ENCODE assay signal across 8 cellular contexts in genomic region chr12:24948452-24948815, GRCh38. TPM values are rescaled to one million over a fixed set of nuclear protein-coding genes. Genes with fewer than 3 reads are reported as not detected.
DNase-seq lines count a peak whose midpoint lies in the region; ATAC-seq and TF ChIP-seq lines count a peak whose summit lies in the region.

No MANE protein-coding gene starts in this region.

- WGBS in right cardiac atrium, result under 1% methylated on average over 18 of the region's 18 CpGs

- peak overlapping the region; percentile 72 for H3K27ac ChIP-seq in Karpas-422 (ENCODE audit: low read length)
- H3K27ac ChIP-seq in right cardiac atrium (ENCODE audit: low read length), result no peak overlapping the region
- no peak overlapping the region for H3K27ac ChIP-seq in gastrocnemius medialis

- ATAC-seq in GM19397 (IDR thresholded peaks at IDR 0.05; ENCODE audit: unreplicated experiment), result peak; percentile 27
- peak; percentile 40 to 64 for ATAC-seq in right cardiac atrium
- no peak for ATAC-seq in gastrocnemius medialis

- H2AFZ ChIP-seq in Karpas-422 (ENCODE audit: low read length), result peak overlapping the region; percentile 87; the same call in 1 of the 2 replicates

- H3K79me2 ChIP-seq in Karpas-422 (ENCODE audit: low read length), result peaks cover 52% of the 10 kb centered on the region

- H3K4me1 ChIP-seq in Karpas-422 (ENCODE audit: low read length), result peaks cover 70% of the 10 kb centered on the region
- no peaks in the 10 kb centered on the region for H3K4me1 ChIP-seq in right cardiac atrium (ENCODE audit: control insufficient read depth, insufficient read depth, low read length)
- peaks cover 0 to 3% of the 10 kb centered on the region in 2 donors for H3K4me1 ChIP-seq in gastrocnemius medialis

- H3K27me3 ChIP-seq in Karpas-422 (ENCODE audit: low read length) (no peaks in the 10 kb centered on the region), right cardiac atrium (ENCODE audit: control insufficient read depth, insufficient read depth) (no peaks in the 10 kb centered on the region), gastrocnemius medialis (peaks cover 16 to 19% (median 17%) of the 10 kb centered on the region in 3 donors)

- intact Hi-C loops in right cardiac atrium (cut with DNase I) (no loop called here), gastrocnemius medialis (cut with DNase I; ENCODE audit: low total_unique reads) (no loop called here)

- H3K9ac ChIP-seq in Karpas-422 (ENCODE audit: low read length), result peak overlapping the region; percentile 83

- H3K4me2 ChIP-seq in Karpas-422 (ENCODE audit: low read depth, low read length, poor library complexity, severe bottlenecking), result peak overlapping the region; percentile 94

- TF ChIP-seq CTCF in AG09309 (IDR thresholded peaks at IDR 0.05; ENCODE audit: control insufficient read depth, insufficient read depth, low read depth, low read length, missing control alignments) (no peak), gastrocnemius medialis (IDR thresholded peaks at IDR 0.05 in 4 of 5, conservative IDR thresholded peaks at IDR 0.05 in 1 of 5) (no peak)

- H3K36me3 ChIP-seq in Karpas-422 (ENCODE audit: insufficient read depth, low read length), result peaks cover 20% of the 10 kb centered on the region
- no peaks in the 10 kb centered on the region for H3K36me3 ChIP-seq in gastrocnemius medialis

- no peaks in the 10 kb centered on the region for H4K20me1 ChIP-seq in Karpas-422 (ENCODE audit: insufficient read depth, low read depth, low read length)

- H3K9me2 ChIP-seq in Karpas-422 (replicated peaks; ENCODE audit: insufficient read depth, low read length), result no peaks in the 10 kb centered on the region

- H3K9me3 ChIP-seq in Karpas-422 (ENCODE audit: low read length), result no peaks in the 10 kb centered on the region
- no peaks in the 10 kb centered on the region for H3K9me3 ChIP-seq in right cardiac atrium (ENCODE audit: control insufficient read depth, low read length)
- no peaks in the 10 kb centered on the region for H3K9me3 ChIP-seq in gastrocnemius medialis

- in situ Hi-C loops in gastrocnemius medialis (cut with MboI; ENCODE audit: low sequenced_read_pairs in 4 of 4), result no loop called here

- H3K4me3 ChIP-seq in AG09309 (ENCODE audit: control insufficient read depth, low read depth, low read length) (peak overlapping the region; percentile 86), Karpas-422 (ENCODE audit: low read length) (peak overlapping the region; percentile 81), right cardiac atrium (ENCODE audit: low read length) (peak overlapping the region; percentile 68), gastrocnemius medialis (peak overlapping the region; percentile 32 to 63 (median 52))

- DNase-seq in AG09309 (ENCODE audit: low read depth) (no peak), Karpas-422 (peak; percentile 78), right cardiac atrium (no peak), gastrocnemius medialis (no peak), NCI-H1436 treated with DMSO at 0.1 percent for 48 hours (lab: John Stamatoyannopoulos, UW) (no peak)
- DNase-seq in activated naive CD4-positive, alpha-beta T cell treated with anti-CD3 and anti-CD28 coated beads, Interleukin-2, amount 50 U/mL, for 16 hours, result peak; percentile 21
- no peak for DNase-seq in effector CD8-positive, alpha-beta T cell (lab: John Stamatoyannopoulos, UW)

- no peak for TF ChIP-seq POLR2A in gastrocnemius medialis (IDR thresholded peaks at IDR 0.05)

RNA-seq across cellular contexts. Expression of gene BCAT1, which starts 0.5 kb away (rescaled TPM):
- total RNA-seq in Karpas-422 (2014; rRNA removed; shearing (Covaris generic); ENCODE audit: low replicate concordance), result 183 and 190 TPM in 2 replicates
- 1 to 10 TPM; 5.1 to 9.0 (median 6.2) TPM for total RNA-seq in right cardiac atrium
- polyA plus RNA-seq in right cardiac atrium, result 0.86 TPM
- total RNA-seq in gastrocnemius medialis, result 1 to 10 TPM; 1.6 to 7.5 (median 3.9) TPM

Comparison
In these comparisons a context has a peak if more than half of its experiments do, and no peak if none do; other contexts are left out.
1. DNase-seq: peak in Karpas-422 (single experiment) and activated naive CD4-positive, alpha-beta T cell treated with anti-CD3 and anti-CD28 coated beads, Interleukin-2, amount 50 U/mL, for 16 hours (single experiment); none in AG09309 (single experiment), right cardiac atrium (0 of 3), gastrocnemius medialis (0 of 2), NCI-H1436 treated with DMSO at 0.1 percent for 48 hours (single experiment) and effector CD8-positive, alpha-beta T cell (single experiment).
2. ATAC-seq: peak in GM19397 (single experiment) and right cardiac atrium (2 of 2); none in gastrocnemius medialis (0 of 2).
3. RNA of gene BCAT1, which starts 0.5 kb away (total RNA-seq): 183 to 190 TPM in Karpas-422; 5.1 to 9.0 TPM in right cardiac atrium and 1.6 to 7.5 TPM in gastrocnemius medialis; every median in the first group is over 10 times any median in the second.
4. Peak in every context shown above with its lines, with median percentiles within 50 percentile points of each other: H3K4me3 ChIP-seq.